Comparison of ENCODE assay signal across 14 cellular contexts in the genomic region with DNA sequence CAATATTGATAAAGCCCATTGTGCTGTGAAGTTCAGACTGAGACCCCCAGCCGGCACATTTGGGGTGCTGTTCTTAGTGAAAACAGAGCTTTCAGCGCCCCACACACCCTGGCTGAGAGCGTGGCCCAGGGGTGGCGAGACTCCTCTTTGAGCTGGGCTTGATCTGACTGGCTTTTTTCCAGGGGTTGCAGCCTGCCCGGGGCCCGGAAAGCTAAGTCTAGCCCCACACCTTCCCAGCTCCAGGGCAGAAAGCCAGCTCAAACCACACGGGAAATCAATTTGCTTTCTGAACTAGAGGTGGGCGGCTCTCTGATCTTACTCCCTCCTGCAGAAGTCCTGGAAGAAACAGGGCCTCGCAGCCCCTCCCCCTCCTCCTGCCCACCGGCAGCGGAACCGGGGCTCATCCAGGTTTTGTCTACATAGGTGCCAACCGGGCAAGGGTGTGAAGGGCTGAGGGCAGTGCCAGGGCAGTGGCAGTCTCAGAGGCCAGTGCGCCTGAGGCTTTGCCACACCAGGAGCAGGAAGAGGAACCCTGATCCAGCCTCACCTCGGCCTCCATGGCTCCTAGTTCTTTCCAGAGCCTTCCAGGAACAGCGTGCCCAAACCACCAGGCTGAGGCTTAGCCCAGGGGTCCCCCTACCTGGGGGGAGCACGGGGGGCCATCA.
"Had no signal": no experiment of that assay in that cellular context is flagged by ENCODE, and none has a peak within 500 bp of the region (broad histone marks: within the 10 kb centered on the region; RNA-seq: fewer than 3 reads in every experiment).

No MANE protein-coding gene starts in this region.

- H3K4me3 ChIP-seq: cardiac muscle cell, hepatocyte, left ventricle myocardium inferior, mucosa of descending colon had no signal

- ATAC-seq: esophagus mucosa; mucosa of descending colon; naive thymus-derived CD4-positive, alpha-beta T cell; stimulated activated effector memory CD8-positive, alpha-beta T cell treated with anti-CD3 and anti-CD28 coated beads, Interleukin-12 subunit alpha, Interleukin-12 subunit beta, amount 100 ng/mL, for 72 hours had no signal

- H3K4me3 Mint-ChIP-seq: memory B cell; naive thymus-derived CD4-positive, alpha-beta T cell; stimulated activated effector memory CD8-positive, alpha-beta T cell treated with anti-CD3 and anti-CD28 coated beads, Interleukin-12 subunit alpha, Interleukin-12 subunit beta, amount 100 ng/mL, for 72 hours had no signal

- H3K27ac ChIP-seq: cardiac muscle cell, hepatocyte, left ventricle myocardium inferior, neutrophil had no signal

- H3K9me3 ChIP-seq: left ventricle myocardium inferior, mucosa of descending colon, neutrophil had no signal

- H3K4me1 Mint-ChIP-seq: memory B cell; naive thymus-derived CD4-positive, alpha-beta T cell; stimulated activated effector memory CD8-positive, alpha-beta T cell treated with anti-CD3 and anti-CD28 coated beads, Interleukin-12 subunit alpha, Interleukin-12 subunit beta, amount 100 ng/mL, for 72 hours had no signal

- H3K36me3 Mint-ChIP-seq: memory B cell; naive thymus-derived CD4-positive, alpha-beta T cell; stimulated activated effector memory CD8-positive, alpha-beta T cell treated with anti-CD3 and anti-CD28 coated beads, Interleukin-12 subunit alpha, Interleukin-12 subunit beta, amount 100 ng/mL, for 72 hours had no signal

- DNase-seq: activated CD4-positive, alpha-beta T cell treated with anti-CD3 and anti-CD28 coated beads, Interleukin-2, amount 50 U/mL, for 48 hours; activated CD4-positive, CD25-positive, alpha-beta regulatory T cell treated with anti-CD3 and anti-CD28 coated beads, Interleukin-2, amount 50 U/mL, for 72 hours; activated naive CD4-positive, alpha-beta T cell treated with anti-CD3 and anti-CD28 coated beads, Interleukin-2, amount 50 U/mL, for 16 hours; left ventricle myocardium inferior; mucosa of descending colon; naive thymus-derived CD4-positive, alpha-beta T cell; T-helper 9 cell had no signal

- H3K4me2 ChIP-seq: hepatocyte had no signal

- H3K27ac Mint-ChIP-seq: activated T-helper 2 cell treated with anti-CD3 and anti-CD28 coated beads, Interferon-gamma antibody, Interleukin-2, Interleukin-4, amounts not matched to agents 10 μg/mL and 5 μg/mL and 100 μg/mL, durations not matched to agents 14 hours and 24 hours and 36 hours; memory B cell; naive thymus-derived CD4-positive, alpha-beta T cell; stimulated activated effector memory CD8-positive, alpha-beta T cell treated with anti-CD3 and anti-CD28 coated beads, Interleukin-12 subunit alpha, Interleukin-12 subunit beta, amount 100 ng/mL, for 72 hours had no signal

- H3K27me3 ChIP-seq: cardiac muscle cell had no signal

- H3K9me3 Mint-ChIP-seq: activated T-helper 2 cell treated with anti-CD3 and anti-CD28 coated beads, Interferon-gamma antibody, Interleukin-2, Interleukin-4, amounts not matched to agents 10 μg/mL and 5 μg/mL and 100 μg/mL, durations not matched to agents 14 hours and 24 hours and 36 hours; memory B cell; naive thymus-derived CD4-positive, alpha-beta T cell; stimulated activated effector memory CD8-positive, alpha-beta T cell treated with anti-CD3 and anti-CD28 coated beads, Interleukin-12 subunit alpha, Interleukin-12 subunit beta, amount 100 ng/mL, for 72 hours had no signal

- H2AFZ ChIP-seq: hepatocyte had no signal

- H3K36me3 ChIP-seq: cardiac muscle cell, left ventricle myocardium inferior, neutrophil had no signal

- H3K4me1 ChIP-seq: left ventricle myocardium inferior had no signal

- H3K79me2 ChIP-seq: hepatocyte had no signal
